Comparison of ENCODE assay signal across 10 cellular contexts in the genomic region with DNA sequence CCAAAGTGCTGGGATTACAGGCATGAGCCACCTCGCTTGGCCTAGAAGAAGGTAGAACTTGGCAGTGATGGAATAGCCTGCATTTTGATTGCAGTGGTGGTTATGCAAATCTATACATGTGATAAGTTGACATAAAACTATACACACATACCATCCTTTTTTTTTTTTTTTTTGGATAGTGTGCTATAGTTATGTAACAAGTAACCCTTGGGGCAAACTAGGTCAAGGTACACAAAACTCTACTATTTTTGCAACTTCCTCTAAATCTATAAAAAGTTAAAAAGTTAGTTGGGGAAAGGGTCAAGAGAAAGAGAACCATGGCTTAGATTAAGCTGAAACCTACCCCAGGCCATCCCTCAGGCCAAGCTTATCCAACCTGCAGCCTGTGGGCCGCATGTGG. TPM values are rescaled to one million over a fixed set of nuclear protein-coding genes. Genes with fewer than 3 reads are reported as not detected.
DNase-seq lines count a peak whose midpoint lies in the region; ATAC-seq and TF ChIP-seq lines count a peak whose summit lies in the region.
"Had no signal": no experiment of that assay in that cellular context is flagged by ENCODE, and none has a peak within 500 bp of the region (broad histone marks: within the 10 kb centered on the region; RNA-seq: fewer than 3 reads in every experiment).

No MANE protein-coding gene starts in this region.

- H3K4me3 ChIP-seq in GM12865 (ENCODE audit: low read depth, low read length), result no peak overlapping the region
- no peak overlapping the region for H3K4me3 ChIP-seq in esophagus muscularis mucosa
- H3K4me3 ChIP-seq: uterus had no signal

- peak overlapping the region; percentile 95 to 99 for H3K27ac Mint-ChIP-seq in T-cell
- H3K27ac Mint-ChIP-seq in naive B cell, result peak overlapping the region; percentile 89 to 100 (median 100)

- H3K27me3 Mint-ChIP-seq in T-cell (no peaks in the 10 kb centered on the region), naive B cell (no peaks in the 10 kb centered on the region)

- peaks cover 59% of the 10 kb centered on the region for H3K36me3 Mint-ChIP-seq in T-cell
- H3K36me3 Mint-ChIP-seq in naive B cell, result peaks cover 0 to 9% of the 10 kb centered on the region in 2 donors

- peaks cover 84 to 87% (median 85%) of the 10 kb centered on the region in 3 donors for H3K4me1 Mint-ChIP-seq in T-cell
- H3K4me1 Mint-ChIP-seq in naive B cell, result peaks cover 45 to 84% (median 54%) of the 10 kb centered on the region in 3 donors

- no peaks in the 10 kb centered on the region for H3K27me3 ChIP-seq in esophagus muscularis mucosa
- H3K27me3 ChIP-seq: uterus had no signal

- no peaks in the 10 kb centered on the region for H3K4me1 ChIP-seq in esophagus muscularis mucosa
- H3K4me1 ChIP-seq: uterus had no signal

- H3K9me3 Mint-ChIP-seq in T-cell, result no peaks in the 10 kb centered on the region
- H3K9me3 Mint-ChIP-seq in naive B cell, result peaks cover 0 to 1% (median 0%) of the 10 kb centered on the region in 7 donors

- intact Hi-C loops in esophagus muscularis mucosa (cut with DNase I), result no loop called here

- TF ChIP-seq POLR2A in esophagus muscularis mucosa (IDR thresholded peaks at IDR 0.05; ENCODE audit: low read depth), result no peak

- H3K4me3 Mint-ChIP-seq in T-cell, result peak overlapping the region in 2 of 3 donors; percentile 11 to 51
- H3K4me3 Mint-ChIP-seq in naive B cell, result peak overlapping the region; percentile 36 to 89 (median 66)

- TF ChIP-seq CTCF in GM12865 (IDR thresholded peaks at IDR 0.05; ENCODE audit: insufficient read depth, low read depth, low read length, missing control alignments) (no peak), esophagus muscularis mucosa (IDR thresholded peaks at IDR 0.05) (no peak)

- peaks cover 0 to 10% (median 0%) of the 10 kb centered on the region in 4 donors for H3K36me3 ChIP-seq in esophagus muscularis mucosa
- H3K36me3 ChIP-seq: uterus had no signal

- DNase-seq in GM12865 (ENCODE audit: low read depth) (peak; percentile 26), T-cell (no peak), naive B cell (peak; percentile 65), NCI-H2029 treated with DMSO at 0.1 percent for 48 hours (lab: John Stamatoyannopoulos, UW) (no peak), esophagus muscularis mucosa (ENCODE audit: extremely low spot score) (no peak), activated gamma-delta T cell treated with Interleukin-2 at 50 U/mL for 16 hours (no peak)
- no peak for DNase-seq in effector CD8-positive, alpha-beta T cell (lab: John Stamatoyannopoulos, UW)
- DNase-seq: NCI-H82, uterus had no signal

- ATAC-seq in HG02678 (IDR thresholded peaks at IDR 0.05; ENCODE audit: unreplicated experiment) (peak; percentile 17), T-cell (replicated peaks in 1 of 4) (peak in 1 of 4 experiments; percentile 26), naive B cell (ENCODE audit: low read depth in 2 of 2) (peak; percentile 52 to 55)

- CTCF ChIA-PET in T-cell (lab: Charles Lee), result interaction anchor here in 1 of 2 donors (0.7 to 2.7 kb wide), 2 partner anchors 10 to 125 kb away, joined by 5 to 19 read pairs; partner anchors contain the start of genes ANP32B and TRIM14

- 92% methylated on average over 2 of the region's 2 CpGs for WGBS in esophagus muscularis mucosa

- H3K27ac ChIP-seq in esophagus muscularis mucosa (replicated peaks in 1 of 4), result no peak overlapping the region
- H3K27ac ChIP-seq: uterus had no signal

- POLR2A ChIA-PET in T-cell (lab: Charles Lee), result interaction anchor here (0.6 to 1.1 kb wide), 5 partner anchors 11 to 210 kb away, joined by 3 to 7 read pairs (median 4); partner anchors contain the start of gene TRIM14 (in 1 of the 2)

- TF ChIP-seq EP300 in esophagus muscularis mucosa (IDR thresholded peaks at IDR 0.05), result no peak

- peaks cover 0 to 8% (median 3%) of the 10 kb centered on the region in 4 donors for H3K9me3 ChIP-seq in esophagus muscularis mucosa
- H3K9me3 ChIP-seq: uterus had no signal

RNA-seq across cellular contexts. Expression of gene TRIM14, which starts 11.1 kb away (rescaled TPM):
- total RNA-seq in T-cell (10 to 100 TPM; 75.7 to 98.9 (median 85.3) TPM), esophagus muscularis mucosa (10 to 100 TPM in 2 of 4 donors, 1 to 10 TPM in 2; 6.1 to 14.9 (median 11.2) TPM)
- 10 to 100 TPM; 16.3 to 36.5 (median 20.4) TPM for polyA plus RNA-seq in naive B cell (ENCODE audit: low read depth in 6 of 6)

RNA-seq across cellular contexts. Expression of gene NANS, which starts 51.4 kb away (rescaled TPM):
- 10 to 100 TPM; 21.7 to 57.5 (median 27.6) TPM for total RNA-seq in T-cell
- 10 to 100 TPM; 18.8 to 41.2 (median 29.5) TPM for polyA plus RNA-seq in naive B cell (ENCODE audit: low read depth in 6 of 6)
- total RNA-seq in esophagus muscularis mucosa, result 10 to 100 TPM; 25.3 to 54.7 (median 37.3) TPM

Comparison
In these comparisons a context has a peak if more than half of its experiments do, and no peak if none do; other contexts are left out.
1. DNase-seq: peak in GM12865 (single experiment) and naive B cell (single experiment); none in T-cell (0 of 34), effector CD8-positive, alpha-beta T cell (single experiment), NCI-H2029 treated with DMSO at 0.1 percent for 48 hours (single experiment), esophagus muscularis mucosa (single experiment) and activated gamma-delta T cell treated with Interleukin-2 at 50 U/mL for 16 hours (single experiment).
2. RNA of gene TRIM14, which starts 11.1 kb away (total RNA-seq): 75.7 to 98.9 TPM in T-cell; 6.1 to 14.9 TPM in esophagus muscularis mucosa; every median in the first group is over 4 times any median in the second.